Comparison of ENCODE assay signal across 10 cellular contexts in the genomic region with DNA sequence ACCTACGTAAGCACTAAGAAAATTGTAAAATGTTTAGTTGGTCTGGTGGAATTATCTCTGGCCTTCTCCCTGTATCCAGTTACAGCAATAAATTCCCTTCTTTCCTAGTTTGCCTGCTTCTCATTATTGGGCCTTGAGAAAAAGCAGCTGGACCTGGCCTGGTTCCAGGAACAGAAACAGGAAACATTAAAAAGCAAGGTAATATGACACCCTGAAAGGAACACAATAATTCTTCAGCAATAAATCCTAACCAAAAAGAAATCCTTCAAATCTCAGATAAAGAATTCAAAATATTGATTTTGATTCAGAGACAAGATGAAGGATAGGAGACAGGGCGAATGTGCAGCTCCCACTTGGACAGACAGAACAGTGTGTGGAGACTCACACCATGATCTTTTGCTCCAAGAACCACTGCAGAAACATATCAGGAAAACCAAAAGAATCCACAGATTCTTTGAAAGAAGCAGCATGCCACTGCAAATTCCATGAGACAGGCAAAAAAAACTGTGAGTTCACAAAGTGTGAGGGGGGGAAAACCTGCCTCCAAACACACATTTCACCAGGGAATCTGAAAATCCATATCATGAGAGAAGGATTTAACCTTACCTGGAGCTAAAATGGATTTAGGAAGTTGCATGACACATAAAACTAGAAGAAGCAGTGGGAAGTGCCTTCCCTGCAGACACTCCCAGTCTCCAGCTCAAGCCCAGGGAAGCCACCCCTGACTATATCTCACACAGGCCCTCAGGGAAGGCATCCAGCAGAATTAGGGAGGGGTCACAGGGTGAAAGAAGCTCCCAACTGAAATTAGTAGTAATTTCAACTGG. TPM values are rescaled to one million over a fixed set of nuclear protein-coding genes. Genes with fewer than 3 reads are reported as not detected.
A peak's percentile ranks its signal among the peaks of the same experiment; 100 is the strongest.
DNase-seq lines count a peak whose midpoint lies in the region; ATAC-seq, FAIRE-seq and TF ChIP-seq lines count a peak whose summit lies in the region.
"Had no signal": no experiment of that assay in that cellular context is flagged by ENCODE, and none has a peak within 500 bp of the region (broad histone marks: within the 10 kb centered on the region; RNA-seq: fewer than 3 reads in every experiment).

No MANE protein-coding gene starts in this region.

- H3K4me3 ChIP-seq in endothelial cell of umbilical vein (replicated peaks in 1 of 3; ENCODE audit: insufficient read depth in 1 of 3, low read depth in 1 of 3, low read length in 3 of 3): no peak overlapping the region
- no peak overlapping the region for H3K4me3 ChIP-seq in testis

- no peaks in the 10 kb centered on the region for H3K4me1 ChIP-seq in endothelial cell of umbilical vein (ENCODE audit: control insufficient read depth, extremely low read depth, insufficient read depth, low read length)
- no peaks in the 10 kb centered on the region for H3K4me1 ChIP-seq in testis

- no peaks in the 10 kb centered on the region for H3K79me2 ChIP-seq in endothelial cell of umbilical vein (ENCODE audit: control insufficient read depth, insufficient read depth, low read length)

- H3K36me3 Mint-ChIP-seq in HFFc6 (ENCODE audit: low read depth) (no peaks in the 10 kb centered on the region), T-cell (peaks cover 12% of the 10 kb centered on the region)

- H3K27me3 Mint-ChIP-seq in HFFc6 (ENCODE audit: insufficient read depth): peaks cover 3% of the 10 kb centered on the region; the same call in 1 of the 2 replicates
- H3K27me3 Mint-ChIP-seq in T-cell: peaks cover 0 to 2% of the 10 kb centered on the region in 2 donors

- intact Hi-C loops in endothelial cell of umbilical vein (cut with micrococcal nuclease): no loop called here
- intact Hi-C loops in sciatic nerve (cut with DNase I): no loop called here
- intact Hi-C loops in head of caudate nucleus (cut with DNase I): no loop called here
- intact Hi-C loops in testis (cut with DNase I; ENCODE audit: low total_unique reads): no loop called here

- H3K36me3 ChIP-seq in endothelial cell of umbilical vein (ENCODE audit: control insufficient read depth in 2 of 2, extremely low read depth in 1 of 2, insufficient read depth in 2 of 2, low read length in 2 of 2) (no peaks in the 10 kb centered on the region), testis (ENCODE audit: low read depth, missing control alignments) (no peaks in the 10 kb centered on the region)

- H3K9me3 ChIP-seq in endothelial cell of umbilical vein (replicated peaks; ENCODE audit: control insufficient read depth, insufficient read depth, low read length) (no peaks in the 10 kb centered on the region), testis (no peaks in the 10 kb centered on the region)

- no peak overlapping the region for H3K9ac ChIP-seq in endothelial cell of umbilical vein (replicated peaks; ENCODE audit: extremely low read depth, insufficient read depth, low read length)

- dilution Hi-C loops in endothelial cell of umbilical vein (cut with MboI; ENCODE audit: extremely low pct_ligation_motif_present, low sequenced_read_pairs): no loop called here

- H3K27ac ChIP-seq in endothelial cell of umbilical vein (ENCODE audit: insufficient read depth, low read depth, low read length): no peak overlapping the region
- no peak overlapping the region for H3K27ac ChIP-seq in testis

- no peak overlapping the region for H3K27ac Mint-ChIP-seq in HFFc6
- no peak overlapping the region for H3K27ac Mint-ChIP-seq in T-cell
- H3K27ac Mint-ChIP-seq: memory B cell had no signal

- no peaks in the 10 kb centered on the region for H4K20me1 ChIP-seq in endothelial cell of umbilical vein (replicated peaks; ENCODE audit: control insufficient read depth, extremely low read depth, insufficient read depth, low read length)

- ATAC-seq in sciatic nerve: peak; percentile 39
- ATAC-seq in GM19324 (IDR thresholded peaks at IDR 0.05; ENCODE audit: low FRiP score, unreplicated experiment): no peak
- no peak for ATAC-seq in T-cell (replicated peaks in 1 of 4)

- TF ChIP-seq CTCF in HFFc6 (IDR thresholded peaks at IDR 0.05): no peak
- TF ChIP-seq CTCF in endothelial cell of umbilical vein (IDR thresholded peaks at IDR 0.05; ENCODE audit: extremely low read depth in 1 of 2, insufficient read depth in 1 of 2, low read depth in 1 of 2, low read length in 2 of 2): no peak
- no peak for TF ChIP-seq CTCF in testis (IDR thresholded peaks at IDR 0.05)

- DNase-seq in HFFc6 (peak; percentile 33), NCI-H524 (lab: John Stamatoyannopoulos, UW) (peak; percentile 34 to 59), endothelial cell of umbilical vein (ENCODE audit: low read depth, low spot score) (peak; percentile 77), sciatic nerve (ENCODE audit: low spot score) (no peak), T-cell (no peak), head of caudate nucleus (no peak), testis (no peak)

- 41 to 47% methylated on average over 2 of the region's 2 CpGs for WGBS in testis, 2 donors

- TF ChIP-seq POLR2A in endothelial cell of umbilical vein (IDR thresholded peaks at IDR 0.05; ENCODE audit: low read depth, low read length): no peak
- TF ChIP-seq POLR2A in testis (IDR thresholded peaks at IDR 0.05): no peak

- no peak overlapping the region for H3K4me2 ChIP-seq in endothelial cell of umbilical vein (ENCODE audit: insufficient read depth, low read length)

- no TSS peak for BruUV-seq in endothelial cell of umbilical vein (replicated peaks; lab: Mats Ljungman, UMichigan)

- CTCF ChIA-PET in endothelial cell of umbilical vein (lab: Charles Lee): interaction anchor here (1.6 kb wide), 1 partner anchor 21 kb away, joined by 3 read pairs; no protein-coding TSS in a partner anchor
- CTCF ChIA-PET in T-cell (lab: Charles Lee): no interaction called here

- FAIRE-seq in endothelial cell of umbilical vein (lab: Jason Lieb, UNC): peak; percentile 50

- no peak overlapping the region for H2AFZ ChIP-seq in endothelial cell of umbilical vein (ENCODE audit: low read depth, low read length)

- H3K4me1 Mint-ChIP-seq in HFFc6 (ENCODE audit: low read depth) (peaks cover 8% of the 10 kb centered on the region; the same call in 1 of the 2 replicates), T-cell (peaks cover 0 to 12% (median 8%) of the 10 kb centered on the region in 3 donors)

- peaks cover 10% of the 10 kb centered on the region; the same call in 1 of the 2 replicates for H3K9me3 Mint-ChIP-seq in HFFc6
- peaks cover 4 to 36% (median 19%) of the 10 kb centered on the region in 3 donors for H3K9me3 Mint-ChIP-seq in T-cell

- H3K27me3 ChIP-seq in endothelial cell of umbilical vein (ENCODE audit: control insufficient read depth in 2 of 2, insufficient read depth in 2 of 2, low read length in 2 of 2): peaks cover 0 to 3% of the 10 kb centered on the region in 2 experiments
- no peaks in the 10 kb centered on the region for H3K27me3 ChIP-seq in testis

- POLR2A ChIA-PET in endothelial cell of umbilical vein (lab: Charles Lee): no interaction called here
- POLR2A ChIA-PET in T-cell (lab: Charles Lee): no interaction called here

- H3K4me3 Mint-ChIP-seq in HFFc6 (no peak overlapping the region), T-cell (no peak overlapping the region)
- H3K4me3 Mint-ChIP-seq: central memory CD8-positive, alpha-beta T cell; memory B cell had no signal

- H3K9me1 ChIP-seq in endothelial cell of umbilical vein (replicated peaks; ENCODE audit: control insufficient read depth, extremely low read depth, insufficient read depth, low read length): no peaks in the 10 kb centered on the region

RNA-seq across cellular contexts. Expression of gene TREM1, which starts 28.9 kb away (rescaled TPM):
- under 1 TPM in 1 of 6 experiments, not detected in 5; 0.09 TPM for total RNA-seq in HFFc6 (2021; fragmentation: NEBNext Ultra II Directional; extraction: Animal tissue kit (Norgen Biotek cat#: 25700))
- total RNA-seq in endothelial cell of umbilical vein (not detected in 2 replicates), sciatic nerve (9.8 TPM), T-cell (under 1 TPM in 1 of 5 donors, not detected in 4; 0.23 TPM), testis (under 1 TPM; 0.16 to 0.93 TPM)
- polyA plus RNA-seq in endothelial cell of umbilical vein (not detected in 2 replicates), testis (ENCODE audit: insufficient read depth, low read depth, low replicate concordance) (1.4 TPM)
- polyA plus RNA-seq in endothelial cell of umbilical vein (2011; cell fraction: cytosol; rRNA removed): not detected in 2 replicates
- polyA plus RNA-seq in endothelial cell of umbilical vein (2011; cell fraction: nucleus; rRNA removed): not detected in 2 replicates
- not detected in 2 replicates for polyA plus RNA-seq in endothelial cell of umbilical vein (2012)
- not detected in 2 replicates for polyA minus RNA-seq in endothelial cell of umbilical vein
- not detected for polyA minus RNA-seq in endothelial cell of umbilical vein (2011; cell fraction: cytosol; rRNA and poly(A)+ RNA removed)
- not detected in 2 replicates for polyA minus RNA-seq in endothelial cell of umbilical vein (2011; cell fraction: nucleus; rRNA and poly(A)+ RNA removed)

RNA-seq across cellular contexts. Expression of gene TREML4, which starts 29.4 kb away (rescaled TPM):
- not detected for total RNA-seq in HFFc6 (2021; fragmentation: NEBNext Ultra II Directional; extraction: Animal tissue kit (Norgen Biotek cat#: 25700))
- total RNA-seq in endothelial cell of umbilical vein (not detected in 2 replicates), sciatic nerve (not detected), T-cell (not detected), testis (not detected)
- polyA plus RNA-seq in endothelial cell of umbilical vein (not detected in 2 replicates), testis (ENCODE audit: insufficient read depth, low read depth, low replicate concordance) (not detected)
- polyA plus RNA-seq in endothelial cell of umbilical vein (2011; cell fraction: cytosol; rRNA removed): not detected in 2 replicates
- polyA plus RNA-seq in endothelial cell of umbilical vein (2011; cell fraction: nucleus; rRNA removed): not detected in 2 replicates
- polyA plus RNA-seq in endothelial cell of umbilical vein (2012): not detected in 2 replicates
- polyA minus RNA-seq in endothelial cell of umbilical vein: not detected in 2 replicates
- polyA minus RNA-seq in endothelial cell of umbilical vein (2011; cell fraction: cytosol; rRNA and poly(A)+ RNA removed): not detected
- not detected in 2 replicates for polyA minus RNA-seq in endothelial cell of umbilical vein (2011; cell fraction: nucleus; rRNA and poly(A)+ RNA removed)

RNA-seq across cellular contexts. Expression of gene TREML2, which starts 56.6 kb away (rescaled TPM):
- total RNA-seq in HFFc6 (2021; fragmentation: NEBNext Ultra II Directional; extraction: Animal tissue kit (Norgen Biotek cat#: 25700)): not detected
- total RNA-seq in endothelial cell of umbilical vein: not detected in 2 replicates
- not detected in 2 replicates for polyA plus RNA-seq in endothelial cell of umbilical vein
- not detected in 2 replicates for polyA plus RNA-seq in endothelial cell of umbilical vein (2011; cell fraction: cytosol; rRNA removed)
- not detected in 2 replicates for polyA plus RNA-seq in endothelial cell of umbilical vein (2011; cell fraction: nucleus; rRNA removed)
- polyA plus RNA-seq in endothelial cell of umbilical vein (2012): not detected in 2 replicates
- polyA minus RNA-seq in endothelial cell of umbilical vein: not detected in 2 replicates
- not detected for polyA minus RNA-seq in endothelial cell of umbilical vein (2011; cell fraction: cytosol; rRNA and poly(A)+ RNA removed)
- not detected in 2 replicates for polyA minus RNA-seq in endothelial cell of umbilical vein (2011; cell fraction: nucleus; rRNA and poly(A)+ RNA removed)
- 0.58 TPM for total RNA-seq in sciatic nerve
- total RNA-seq in T-cell: 1 to 10 TPM; 1.2 to 5.8 (median 3.7) TPM
- total RNA-seq in testis: 1 to 10 TPM; 1.1 to 1.8 TPM
- polyA plus RNA-seq in testis (ENCODE audit: insufficient read depth, low read depth, low replicate concordance): 5.8 TPM

Comparison
In these comparisons a context has a peak if more than half of its experiments do, and no peak if none do; other contexts are left out.
1. DNase-seq: peak in HFFc6 (single experiment), NCI-H524 (2 of 2) and endothelial cell of umbilical vein (single experiment); none in sciatic nerve (single experiment), T-cell (0 of 34), head of caudate nucleus (0 of 42) and testis (single experiment).